Comparison of ENCODE assay signal across 9 cellular contexts in the genomic region with DNA sequence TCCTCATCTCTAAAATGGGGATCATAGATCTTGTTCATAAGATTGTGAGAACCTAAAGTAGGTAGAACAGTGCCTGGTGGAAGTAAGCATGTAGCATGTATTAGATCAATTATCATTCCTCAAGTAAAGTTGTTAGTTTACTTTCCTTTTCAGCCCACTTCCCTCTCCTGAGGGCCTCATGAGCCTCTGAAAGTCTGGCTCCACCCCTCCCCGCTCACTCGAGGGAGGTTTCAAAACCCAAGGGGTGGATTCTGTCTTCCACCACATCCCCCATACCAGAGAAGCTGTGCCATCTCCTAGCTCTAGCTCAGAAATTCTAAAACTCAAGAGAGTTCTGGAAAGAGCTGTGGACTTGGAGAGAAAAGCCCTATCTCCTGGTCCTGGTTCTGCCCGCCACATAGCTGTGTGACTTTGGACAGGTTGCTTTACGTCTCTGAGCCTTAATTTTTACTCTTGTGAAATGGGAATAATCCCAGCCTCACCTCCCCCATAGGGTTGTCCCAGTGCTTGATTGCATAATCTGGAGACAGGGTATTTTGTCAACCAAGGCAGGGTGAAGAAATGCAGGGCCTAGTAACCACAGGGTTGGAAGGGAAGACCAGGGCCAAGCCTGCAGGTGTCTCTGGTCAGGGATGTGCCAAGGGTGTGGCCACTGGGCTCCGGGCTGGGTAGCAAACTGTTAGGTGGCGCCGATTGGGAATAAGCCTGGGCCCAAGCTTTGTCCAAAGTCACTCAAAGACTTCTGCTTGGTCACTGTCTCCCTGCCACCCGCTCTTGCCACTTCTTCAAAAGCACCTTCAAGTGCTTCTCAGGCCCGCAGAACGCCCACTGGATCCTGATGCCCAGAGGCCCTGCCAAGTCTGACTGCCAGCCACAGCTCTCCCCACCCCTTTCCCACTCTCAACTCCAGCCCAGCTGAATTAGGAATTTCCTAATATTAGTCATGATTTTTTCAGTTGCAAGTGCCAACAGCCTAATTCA. TPM values are rescaled to one million over a fixed set of nuclear protein-coding genes. Genes with fewer than 3 reads are reported as not detected.
A peak's percentile ranks its signal among the peaks of the same experiment; 100 is the strongest.
DNase-seq lines count a peak whose midpoint lies in the region; ATAC-seq and TF ChIP-seq lines count a peak whose summit lies in the region.
"Had no signal": no experiment of that assay in that cellular context is flagged by ENCODE, and none has a peak within 500 bp of the region (broad histone marks: within the 10 kb centered on the region; RNA-seq: fewer than 3 reads in every experiment).

No MANE protein-coding gene starts in this region.

- H3K27ac ChIP-seq in AG04450 (ENCODE audit: low read depth, low read length) = peak overlapping the region; percentile 97
- peak overlapping the region; percentile 30 for H3K27ac ChIP-seq in KOPT-K1 (ENCODE audit: low read depth, low read length, poor library complexity, severe bottlenecking)
- H3K27ac ChIP-seq in body of pancreas = no peak overlapping the region
- H3K27ac ChIP-seq: cardiac muscle cell had no signal

- TF ChIP-seq CTCF in AG04450 (IDR thresholded peaks at IDR 0.05; ENCODE audit: low read depth, low read length) (no peak), body of pancreas (IDR thresholded peaks at IDR 0.05) (no peak)

- peaks cover 6% of the 10 kb centered on the region for H3K4me1 ChIP-seq in body of pancreas

- DNase-seq in AG04450 (ENCODE audit: low read depth, low spot score) (no peak), body of pancreas (no peak), mesenteric fat pad (ENCODE audit: low spot score) (peak; percentile 11), NCI-H1417 treated with DMSO at 0.1 percent for 48 hours (lab: John Stamatoyannopoulos, UW) (no peak), DMS53 (lab: John Stamatoyannopoulos, UW) (no peak)
- DNase-seq in stimulated activated naive CD4-positive, alpha-beta T cell treated with Interleukin-2 at 50 U/mL for 16 hours (lab: John Stamatoyannopoulos, UW) = no peak

- POLR2A ChIA-PET in AG04450 (lab: Yijun Ruan, JAX) = interaction anchor here (0.6 to 14.7 kb wide), 9 partner anchors 10 to 48 kb away, joined by 3 to 726 read pairs (median 5); a partner anchor contains a TSS

- H3K4me3 ChIP-seq in AG04450 (ENCODE audit: low read depth, low read length) (no peak overlapping the region), body of pancreas (no peak overlapping the region)
- H3K4me3 ChIP-seq: cardiac muscle cell had no signal

- H3K9me3 ChIP-seq in AG04450 (ENCODE audit: control insufficient read depth, insufficient read depth, low read length) (peaks cover 10% of the 10 kb centered on the region), KOPT-K1 (ENCODE audit: insufficient read depth, low read length, poor library complexity, severe bottlenecking) (peaks cover 22% of the 10 kb centered on the region), body of pancreas (no peaks in the 10 kb centered on the region)

- H3K36me3 ChIP-seq in KOPT-K1 (ENCODE audit: insufficient read depth, low read length) (no peaks in the 10 kb centered on the region), body of pancreas (replicated peaks in 1 of 2; ENCODE audit: insufficient read depth in 1 of 2, low read depth in 2 of 2) (no peaks in the 10 kb centered on the region)
- H3K36me3 ChIP-seq: cardiac muscle cell had no signal

- 75 to 76% methylated on average over 9 to 10 of the region's 10 CpGs for WGBS in body of pancreas, 2 donors

- H3K27me3 ChIP-seq in AG04450 (ENCODE audit: control insufficient read depth, insufficient read depth, low read length) (no peaks in the 10 kb centered on the region), body of pancreas (no peaks in the 10 kb centered on the region)
- H3K27me3 ChIP-seq: cardiac muscle cell had no signal

- TF ChIP-seq POLR2A in body of pancreas (IDR thresholded peaks at IDR 0.05) = no peak
- no peak for TF ChIP-seq POLR2A in GM18505 (IDR thresholded peaks at IDR 0.05; ENCODE audit: borderline replicate concordance, extremely low read depth, insufficient read depth, insufficient read length)

- ATAC-seq in body of pancreas (peak; percentile 14), GM18505 (IDR thresholded peaks at IDR 0.05; ENCODE audit: unreplicated experiment) (no peak)

- CTCF ChIA-PET in AG04450 (lab: Charles Lee) = interaction anchor here (0.6 to 1.5 kb wide), 4 partner anchors 10 to 52 kb away, joined by 3 to 6 read pairs (median 4); no protein-coding TSS in a partner anchor

- intact Hi-C loops in body of pancreas (cut with DNase I) = no loop called here

RNA-seq across cellular contexts. Expression of a gene that starts 20.4 kb away (rescaled TPM):
- 1,356 and 3,120 TPM in 2 replicates for polyA plus RNA-seq in AG04450 (2011; rRNA removed)
- 2,155 and 4,267 TPM in 2 replicates for polyA minus RNA-seq in AG04450 (2011; rRNA and poly(A)+ RNA removed)
- total RNA-seq in body of pancreas = 10 to 100 TPM; 11.2 to 62.3 TPM
- total RNA-seq in mesenteric fat pad = 309 TPM

RNA-seq across cellular contexts. Expression of a gene that starts 52.5 kb away (rescaled TPM):
- polyA plus RNA-seq in AG04450 (2011; rRNA removed) = 0.47 and 0.96 TPM in 2 replicates
- 0.48 and 0.55 TPM in 2 replicates for polyA minus RNA-seq in AG04450 (2011; rRNA and poly(A)+ RNA removed)
- not detected for total RNA-seq in body of pancreas
- not detected for total RNA-seq in mesenteric fat pad

RNA-seq across cellular contexts. Expression of a gene that starts 56.0 kb away (rescaled TPM):
- 0.16 and 0.21 TPM in 2 replicates for polyA plus RNA-seq in AG04450 (2011; rRNA removed)
- polyA minus RNA-seq in AG04450 (2011; rRNA and poly(A)+ RNA removed) = not detected in 2 replicates
- total RNA-seq in body of pancreas = 1 to 10 TPM in 1 of 2 donors, not detected in 1; 1.3 TPM
- total RNA-seq in mesenteric fat pad = 0.32 TPM

Comparison
In these comparisons a context has a peak if more than half of its experiments do, and no peak if none do; other contexts are left out.
1. H3K27ac ChIP-seq: peak in AG04450 (single experiment) and KOPT-K1 (single experiment); none in body of pancreas (0 of 4).